Comparison of ENCODE assay signal across 28 cellular contexts in the genomic region with DNA sequence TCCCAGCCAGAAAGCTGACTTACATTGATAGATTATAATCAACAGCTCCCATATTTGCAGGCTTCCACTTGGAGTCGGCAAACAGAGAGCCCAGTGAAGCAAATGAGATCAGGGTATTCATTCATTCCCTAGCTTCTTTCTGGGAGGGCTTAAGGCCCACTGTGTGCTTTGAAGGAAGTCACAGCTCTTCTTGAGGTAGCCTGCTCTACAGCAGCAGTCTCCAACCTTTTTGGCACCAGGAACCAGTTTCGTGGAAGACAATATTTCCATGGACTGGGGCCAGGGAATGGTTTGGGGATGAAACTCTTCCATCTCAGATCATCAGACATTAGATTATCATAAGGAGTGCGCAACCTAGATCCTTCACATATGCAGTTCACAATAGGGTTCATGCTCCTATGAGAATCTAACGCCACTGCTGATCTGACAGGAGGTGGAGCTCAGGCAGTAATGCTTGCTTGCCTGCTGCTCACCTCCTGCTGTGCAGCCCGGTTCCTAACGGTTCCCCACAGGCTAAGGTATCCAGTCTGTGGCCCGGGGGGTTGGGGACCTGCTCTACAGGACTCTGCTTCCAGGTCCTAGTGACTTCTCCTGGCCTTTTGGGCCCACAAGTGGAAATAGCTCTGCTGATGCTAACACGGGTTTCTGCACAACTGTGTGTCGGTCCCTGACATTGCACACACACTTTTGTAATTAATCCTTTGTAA. TPM values are rescaled to one million over a fixed set of nuclear protein-coding genes. Genes with fewer than 3 reads are reported as not detected.
"Had no signal": no experiment of that assay in that cellular context is flagged by ENCODE, and none has a peak within 500 bp of the region (broad histone marks: within the 10 kb centered on the region; RNA-seq: fewer than 3 reads in every experiment).

No MANE protein-coding gene starts in this region.

- H3K4me1 ChIP-seq: left lung, pancreas, thyroid gland had no signal

- H3K27me3 Mint-ChIP-seq: dendritic cell treated with granulocyte-macrophage colony-stimulating factor and Interleukin-4, amounts not matched to agents 40 ng/mL and 50 ng/mL, for 4 days; T-cell had no signal

- DNase-seq: activated CD4-positive, alpha-beta T cell treated with anti-CD3 and anti-CD28 coated beads, Interleukin-2, amount 50 U/mL, for 4 hours; activated effector memory CD4-positive, alpha-beta T cell treated with anti-CD3 and anti-CD28 coated beads, Interleukin-2, amount 50 U/mL, for 16 hours; activated naive CD4-positive, alpha-beta T cell treated with anti-CD3 and anti-CD28 coated beads, Interleukin-2, amount 10 ng/mL, durations not matched to agents 7 days and 5 days; activated T-cell treated with anti-CD3 and anti-CD28 coated beads for 4 hours; anterior cingulate cortex; caudate nucleus; effector CD8-positive, alpha-beta T cell; foreskin melanocyte; kidney glomerular epithelial cell; left lung; naive thymus-derived CD8-positive, alpha-beta T cell; pancreas; right cardiac atrium; stimulated activated CD4-positive, alpha-beta T cell treated with anti-CD3 and anti-CD28 coated beads, Interleukin-12 subunit alpha, Interleukin-12 subunit beta, amount 100 ng/mL, for 4 hours; stimulated activated CD4-positive, alpha-beta T cell treated with anti-CD3 and anti-CD28 coated beads, Interleukin-4, amount 100 ng/mL, for 4 hours; substantia nigra; T-cell; thyroid gland had no signal

- H3K27ac ChIP-seq: left lung, pancreas, thyroid gland, VCaP had no signal

- ATAC-seq: left lung; naive thymus-derived CD8-positive, alpha-beta T cell; pancreas; right cardiac atrium; T-cell had no signal

- H3K4me3 Mint-ChIP-seq: activated naive CD4-positive, alpha-beta T cell treated with anti-CD3 and anti-CD28 coated beads, Interleukin-2, amount 10 ng/mL, durations not matched to agents 7 days and 5 days; brain; dendritic cell treated with granulocyte-macrophage colony-stimulating factor and Interleukin-4, amounts not matched to agents 40 ng/mL and 50 ng/mL, for 4 days; mesothelial cell of epicardium; naive thymus-derived CD8-positive, alpha-beta T cell; stimulated activated naive CD8-positive, alpha-beta T cell treated with anti-CD3 and anti-CD28 coated beads, Interleukin-15, Interleukin-2, amounts not matched to agents 100 ng/mL and 50 ng/mL, for 24 hours; T-cell; T-helper 2 cell treated with Interferon-gamma antibody and Interleukin-4, amounts not matched to agents 5 μg/mL and 100 μg/mL, for 36 hours had no signal

- H3K4me3 ChIP-seq: left lung, lung, pancreas, thyroid gland had no signal

- H3K9me3 ChIP-seq: left lung, pancreas had no signal

- H3K4me1 Mint-ChIP-seq: brain, mesothelial cell of epicardium, T-cell had no signal

- H3K27ac Mint-ChIP-seq: activated naive CD4-positive, alpha-beta T cell treated with anti-CD3 and anti-CD28 coated beads, Interleukin-2, amount 10 ng/mL, durations not matched to agents 7 days and 5 days; brain; dendritic cell treated with granulocyte-macrophage colony-stimulating factor and Interleukin-4, amounts not matched to agents 40 ng/mL and 50 ng/mL, for 4 days; mesothelial cell of epicardium; naive thymus-derived CD8-positive, alpha-beta T cell; stimulated activated naive CD8-positive, alpha-beta T cell treated with anti-CD3 and anti-CD28 coated beads, Interleukin-15, Interleukin-2, amounts not matched to agents 100 ng/mL and 50 ng/mL, for 24 hours; T-cell; T-helper 2 cell treated with Interferon-gamma antibody and Interleukin-4, amounts not matched to agents 5 μg/mL and 100 μg/mL, for 36 hours had no signal

- H3K9me3 Mint-ChIP-seq: T-helper 2 cell treated with Interferon-gamma antibody and Interleukin-4, amounts not matched to agents 5 μg/mL and 100 μg/mL, for 36 hours had no signal

- H3K27me3 ChIP-seq: left lung, pancreas, thyroid gland had no signal

RNA-seq across cellular contexts. Expression of a gene that starts 13.7 kb away (rescaled TPM):
- total RNA-seq: left lung; lung; naive thymus-derived CD8-positive, alpha-beta T cell; pancreas; pulmonary artery endothelial cell; right cardiac atrium; skeletal muscle tissue; T-cell; ureter had no signal
